In the genomic region with DNA sequence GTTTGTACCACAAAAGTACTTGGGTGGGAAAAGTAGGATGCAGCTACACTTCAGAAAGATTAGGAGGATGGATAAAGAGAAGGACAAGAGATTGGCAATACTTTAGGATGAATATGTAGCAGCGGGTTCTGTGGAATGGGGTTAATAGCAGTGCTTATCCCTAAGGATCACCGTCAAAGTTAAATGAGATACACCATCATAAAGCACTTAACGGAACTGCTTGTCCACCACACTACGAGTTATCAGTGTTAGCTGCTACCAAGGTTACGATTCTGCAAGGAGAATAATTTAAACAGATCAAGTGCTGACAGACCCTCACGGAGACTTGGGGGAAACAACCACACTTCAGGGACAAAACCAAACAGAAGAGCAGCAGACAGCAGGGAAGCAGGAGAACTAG, we compare ENCODE assay signal across 8 cellular contexts. TPM values are rescaled to one million over a fixed set of nuclear protein-coding genes. Genes with fewer than 3 reads are reported as not detected.
DNase-seq lines count a peak whose midpoint lies in the region; ATAC-seq, FAIRE-seq and TF ChIP-seq lines count a peak whose summit lies in the region.

No MANE protein-coding gene starts in this region.

- no peaks in the 10 kb centered on the region for H3K9me3 ChIP-seq in heart right ventricle
- no peaks in the 10 kb centered on the region for H3K9me3 ChIP-seq in astrocyte (ENCODE audit: insufficient read depth, low read depth, low read length)
- no peaks in the 10 kb centered on the region for H3K9me3 ChIP-seq in vagina

- H3K4me1 Mint-ChIP-seq in astrocyte (ENCODE audit: low read depth, unreplicated experiment): peaks cover 21% of the 10 kb centered on the region

- DNase-seq in heart right ventricle: no peak
- no peak for DNase-seq in Right ventricle myocardium inferior (ENCODE audit: missing footprints)
- DNase-seq in astrocyte (ENCODE audit: low read depth): no peak
- peak; percentile 7 to 10 for DNase-seq in lung microvascular endothelial cell (ENCODE audit: low read depth in 2 of 2)
- no peak for DNase-seq in vagina (ENCODE audit: extremely low spot score in 2 of 2)
- DNase-seq in NCI-H146 (lab: John Stamatoyannopoulos, UW): no peak
- no peak for DNase-seq in GOT3 (lab: John Stamatoyannopoulos, UW)

- H3K4me3 ChIP-seq in heart right ventricle: peak overlapping the region; percentile 51 to 97 (median 80)
- H3K4me3 ChIP-seq in astrocyte (ENCODE audit: insufficient read depth, low read depth, low read length): peak overlapping the region; percentile 92
- peak overlapping the region; percentile 74 to 85 for H3K4me3 ChIP-seq in vagina

- TF ChIP-seq CTCF in heart right ventricle (IDR thresholded peaks at IDR 0.05) (no peak), astrocyte (IDR thresholded peaks at IDR 0.05; ENCODE audit: insufficient read depth, low read depth, low read length) (no peak), vagina (IDR thresholded peaks at IDR 0.05) (no peak)

- peak overlapping the region; percentile 98 for H3K4me3 Mint-ChIP-seq in astrocyte (ENCODE audit: unreplicated experiment)

- FAIRE-seq in astrocyte (lab: Jason Lieb, UNC): no peak

- H3K27ac ChIP-seq in heart right ventricle: peak overlapping the region in 9 of 10 donors; percentile 74 to 89 (median 81)
- peak overlapping the region; percentile 47 for H3K27ac ChIP-seq in astrocyte (ENCODE audit: low read depth, low read length)
- peak overlapping the region; percentile 70 for H3K27ac ChIP-seq in vagina

- H3K9ac ChIP-seq in astrocyte (ENCODE audit: low read length): peak overlapping the region; percentile 85

- H3K79me2 ChIP-seq in astrocyte (ENCODE audit: insufficient read depth, low read length): peaks cover 43% of the 10 kb centered on the region

- ATAC-seq in heart right ventricle (no peak), Right ventricle myocardium inferior (no peak), GM21529 (IDR thresholded peaks at IDR 0.05; ENCODE audit: unreplicated experiment) (no peak)

- H3K4me2 ChIP-seq in astrocyte (ENCODE audit: low read length): peak overlapping the region; percentile 98

- no peaks in the 10 kb centered on the region for H3K36me3 Mint-ChIP-seq in astrocyte (ENCODE audit: low read depth, unreplicated experiment)

- intact Hi-C loops in heart right ventricle (cut with DNase I): loop anchor here in 8 of 10 donors (5.0 to 10.0 kb wide), 6 partner anchors 148 to 1122 kb away; partner anchors contain the start of genes EBLN2 (in 2 of the 8), EIF4E3 (in 2 of the 8) and PPP4R2 (in 2 of the 8)
- intact Hi-C loops in Right ventricle myocardium inferior (cut with DNase I): loop anchor here (5.0 kb wide), 2 partner anchors 150 to 240 kb away; partner anchors contain the start of gene PPP4R2
- intact Hi-C loops in vagina (cut with DNase I): loop anchor here (10.0 kb wide), 1 partner anchor 208 kb away; no protein-coding TSS in a partner anchor

- 8 to 11% methylated on average over 6 of the region's 6 CpGs for WGBS in heart right ventricle, 2 donors

- H2AFZ ChIP-seq in astrocyte (ENCODE audit: low read depth, low read length): peak overlapping the region; percentile 91

- H3K36me3 ChIP-seq in heart right ventricle (peaks cover 0 to 16% (median 0%) of the 10 kb centered on the region in 9 donors), astrocyte (ENCODE audit: insufficient read depth, low read length) (no peaks in the 10 kb centered on the region), vagina (no peaks in the 10 kb centered on the region)

- peaks cover 7 to 45% (median 24%) of the 10 kb centered on the region in 9 donors for H3K4me1 ChIP-seq in heart right ventricle
- peaks cover 13% of the 10 kb centered on the region for H3K4me1 ChIP-seq in astrocyte (ENCODE audit: insufficient read depth, low read length)
- H3K4me1 ChIP-seq in vagina: peaks cover 21% of the 10 kb centered on the region

- H3K27me3 ChIP-seq in heart right ventricle (no peaks in the 10 kb centered on the region), astrocyte (ENCODE audit: insufficient read depth, low read length) (peaks cover 3% of the 10 kb centered on the region), vagina (no peaks in the 10 kb centered on the region)

- peaks cover 30% of the 10 kb centered on the region for H4K20me1 ChIP-seq in astrocyte (ENCODE audit: insufficient read depth, low read length)

- H3K27me3 Mint-ChIP-seq in astrocyte (ENCODE audit: low read depth, unreplicated experiment): no peaks in the 10 kb centered on the region

- peak overlapping the region; percentile 16 for H3K27ac Mint-ChIP-seq in astrocyte (ENCODE audit: unreplicated experiment)

- no peak for TF ChIP-seq POLR2A in vagina (IDR thresholded peaks at IDR 0.05)

- H3K9me3 Mint-ChIP-seq in astrocyte (ENCODE audit: unreplicated experiment): no peaks in the 10 kb centered on the region

RNA-seq across cellular contexts. Expression of gene SHQ1, which starts 1.0 kb away (rescaled TPM):
- total RNA-seq in heart right ventricle (10 to 100 TPM; 13.9 to 24.0 (median 19.7) TPM), Right ventricle myocardium inferior (13.8 TPM), astrocyte (28.0 and 28.4 TPM in 2 replicates), lung microvascular endothelial cell (9.8 and 11.3 TPM in 2 replicates), vagina (12.3 TPM)
- 10 to 100 TPM in 1 of 2 donors, 1 to 10 TPM in 1; 8.0 to 14.3 TPM for polyA plus RNA-seq in heart right ventricle

RNA-seq across cellular contexts. Expression of gene GXYLT2, which starts 40.6 kb away (rescaled TPM):
- 10 to 100 TPM; 10.3 to 26.7 (median 14.6) TPM for total RNA-seq in heart right ventricle
- 1 to 10 TPM; 1.5 to 2.2 TPM for polyA plus RNA-seq in heart right ventricle
- total RNA-seq in Right ventricle myocardium inferior: 9.8 TPM
- total RNA-seq in astrocyte: 62.6 and 92.0 TPM in 2 replicates
- total RNA-seq in lung microvascular endothelial cell: under 0.01 and 0.22 TPM in 2 replicates
- 10.1 TPM for total RNA-seq in vagina

Comparison
In these comparisons a context has a peak if more than half of its experiments do, and no peak if none do; other contexts are left out.
1. DNase-seq: peak in lung microvascular endothelial cell (2 of 2); none in heart right ventricle (0 of 2), Right ventricle myocardium inferior (single experiment), astrocyte (single experiment), vagina (0 of 2), NCI-H146 (single experiment) and GOT3 (single experiment).
2. Peak in every context shown above with its lines, with median percentiles within 50 percentile points of each other: H3K27ac ChIP-seq and H3K4me3 ChIP-seq.